In the genomic region with DNA sequence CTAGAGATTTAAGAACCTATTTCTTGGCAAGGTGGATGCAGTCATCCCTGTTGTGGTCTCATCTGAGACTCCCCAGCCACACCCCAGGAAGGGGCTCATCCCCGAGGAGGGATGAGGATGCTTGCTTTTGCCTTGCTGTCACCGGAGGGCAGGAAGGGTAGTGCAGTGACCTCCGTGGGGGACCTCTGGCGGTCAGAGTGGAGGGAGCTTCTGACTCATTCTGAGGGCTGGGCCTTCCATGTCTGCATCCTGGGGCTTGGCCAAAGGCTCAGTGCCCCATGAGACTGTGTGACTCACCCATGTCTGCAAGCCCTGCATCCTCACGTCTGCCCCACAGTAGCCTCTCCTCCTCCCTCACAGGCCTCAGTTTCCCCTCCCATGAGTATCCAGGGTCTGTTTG, we compare ENCODE assay signal across 10 cellular contexts. TPM values are rescaled to one million over a fixed set of nuclear protein-coding genes. Genes with fewer than 3 reads are reported as not detected.
DNase-seq lines count a peak whose midpoint lies in the region; ATAC-seq, FAIRE-seq and TF ChIP-seq lines count a peak whose summit lies in the region.
"Had no signal": no experiment of that assay in that cellular context is flagged by ENCODE, and none has a peak within 500 bp of the region (broad histone marks: within the 10 kb centered on the region; RNA-seq: fewer than 3 reads in every experiment).

No MANE protein-coding gene starts in this region.

- dilution Hi-C loops in keratinocyte (cut with MboI; ENCODE audit: extremely low pct_ligation_motif_present, low sequenced_read_pairs) = no loop called here

- peaks cover 54 to 78% of the 10 kb centered on the region in 2 experiments for H3K36me3 ChIP-seq in keratinocyte (ENCODE audit: control insufficient read depth in 2 of 2, extremely low read depth in 1 of 2, insufficient read depth in 2 of 2, low read length in 2 of 2)
- H3K36me3 ChIP-seq: neutrophil had no signal

- intact Hi-C loops in activated T-helper 1 cell treated with anti-CD3 and anti-CD28 coated beads, Interleukin-12 subunit alpha, Interleukin-12 subunit beta, Interleukin-2, Interleukin-4 antibody, amounts not matched to agents 30 ng/mL and 10 ng/mL and 1 ng/mL, durations not matched to agents 14 hours and 24 hours and 36 hours (cut with micrococcal nuclease) = no loop called here

- no peaks in the 10 kb centered on the region for H4K20me1 ChIP-seq in keratinocyte (ENCODE audit: control insufficient read depth, extremely low read depth, insufficient read depth, low read length)

- H3K27ac ChIP-seq in keratinocyte (ENCODE audit: control insufficient read depth, insufficient read depth, low read length) = peak overlapping the region; percentile 49
- H3K27ac ChIP-seq: C4-2B, neutrophil had no signal

- H3K9me3 Mint-ChIP-seq in activated T-helper 1 cell treated with anti-CD3 and anti-CD28 coated beads, Interleukin-12 subunit alpha, Interleukin-12 subunit beta, Interleukin-2, Interleukin-4 antibody, amounts not matched to agents 30 ng/mL and 10 ng/mL and 1 ng/mL, durations not matched to agents 14 hours and 24 hours and 36 hours = no peaks in the 10 kb centered on the region

- H3K4me3 Mint-ChIP-seq in activated T-helper 1 cell treated with anti-CD3 and anti-CD28 coated beads, Interleukin-12 subunit alpha, Interleukin-12 subunit beta, Interleukin-2, Interleukin-4 antibody, amounts not matched to agents 30 ng/mL and 10 ng/mL and 1 ng/mL, durations not matched to agents 14 hours and 24 hours and 36 hours = no peak overlapping the region

- H3K9me1 ChIP-seq in keratinocyte (ENCODE audit: control insufficient read depth, extremely low read depth, insufficient read depth, low read length) = no peaks in the 10 kb centered on the region

- peaks cover 3% of the 10 kb centered on the region for H3K27me3 Mint-ChIP-seq in activated T-helper 1 cell treated with anti-CD3 and anti-CD28 coated beads, Interleukin-12 subunit alpha, Interleukin-12 subunit beta, Interleukin-2, Interleukin-4 antibody, amounts not matched to agents 30 ng/mL and 10 ng/mL and 1 ng/mL, durations not matched to agents 14 hours and 24 hours and 36 hours (ENCODE audit: insufficient read depth)

- H3K4me1 Mint-ChIP-seq in activated T-helper 1 cell treated with anti-CD3 and anti-CD28 coated beads, Interleukin-12 subunit alpha, Interleukin-12 subunit beta, Interleukin-2, Interleukin-4 antibody, amounts not matched to agents 30 ng/mL and 10 ng/mL and 1 ng/mL, durations not matched to agents 14 hours and 24 hours and 36 hours (ENCODE audit: low read depth) = peaks cover 18% of the 10 kb centered on the region

- H3K4me3 ChIP-seq in keratinocyte (ENCODE audit: control insufficient read depth in 2 of 3, extremely low read depth in 1 of 3, insufficient read depth in 2 of 3, low read depth in 1 of 3, low read length in 3 of 3) = no peak overlapping the region

- H3K27me3 ChIP-seq in keratinocyte (ENCODE audit: control insufficient read depth, extremely low read depth, insufficient read depth, low read length) = no peaks in the 10 kb centered on the region
- H3K27me3 ChIP-seq: neutrophil had no signal

- DNase-seq in SIG-M5 treated with dmso at 0.1 percent for 504 hours (lab: John Stamatoyannopoulos, UW; ENCODE audit: unreplicated experiment) = peak; percentile 17
- DNase-seq in SIG-M5 (lab: John Stamatoyannopoulos, UW) = no peak
- peak; percentile 92 for DNase-seq in amniotic epithelial cell (ENCODE audit: low read depth)
- DNase-seq in keratinocyte (ENCODE audit: low read depth, low spot score) = peak; percentile 70
- no peak for DNase-seq in NCI-H2081 treated with DMSO at 0.1 percent for 48 hours (lab: John Stamatoyannopoulos, UW)
- no peak for DNase-seq in stimulated activated CD4-positive, alpha-beta T cell treated with anti-CD3 and anti-CD28 coated beads, Interleukin-4, amount 100 ng/mL, for 1 hour
- no peak for DNase-seq in activated T-helper 1 cell treated with anti-CD3 and anti-CD28 coated beads, Interleukin-12 subunit alpha, Interleukin-12 subunit beta, Interleukin-2, Interleukin-4 antibody, amounts not matched to agents 30 ng/mL and 10 ng/mL and 1 ng/mL, durations not matched to agents 14 hours and 24 hours and 36 hours (ENCODE audit: low spot score)

- no peaks in the 10 kb centered on the region for H3K9me3 ChIP-seq in keratinocyte (ENCODE audit: control insufficient read depth, low read depth, low read length)
- H3K9me3 ChIP-seq: neutrophil had no signal

- FAIRE-seq in keratinocyte (lab: Jason Lieb, UNC) = peak; percentile 78

- no peak for ATAC-seq in HG03469 (IDR thresholded peaks at IDR 0.05; ENCODE audit: unreplicated experiment)

- no peak overlapping the region for H2AFZ ChIP-seq in keratinocyte (ENCODE audit: control insufficient read depth, low read length)

- H3K4me2 ChIP-seq in keratinocyte (ENCODE audit: control insufficient read depth, extremely low read depth, insufficient read depth, low read depth, low read length) = no peak overlapping the region

- peak in 2 of 3 experiments; percentile 40 to 46 for TF ChIP-seq CTCF in keratinocyte (optimal IDR thresholded peaks at IDR 0.05 in 1 of 3, IDR thresholded peaks at IDR 0.05 in 1 of 3, conservative IDR thresholded peaks at IDR 0.05 in 1 of 3; ENCODE audit: extremely low read depth in 1 of 3, insufficient read depth in 2 of 3, low read length in 3 of 3)

- peak overlapping the region; percentile 4 for H3K9ac ChIP-seq in keratinocyte (ENCODE audit: control insufficient read depth, extremely low read depth, insufficient read depth, low read length)

- peaks cover 21% of the 10 kb centered on the region for H3K4me1 ChIP-seq in keratinocyte (ENCODE audit: control insufficient read depth, extremely low read depth, insufficient read depth, low read length)

- no peaks in the 10 kb centered on the region for H3K79me2 ChIP-seq in keratinocyte (ENCODE audit: control insufficient read depth, insufficient read depth, low read length)

- no peak overlapping the region for H3K27ac Mint-ChIP-seq in activated T-helper 1 cell treated with anti-CD3 and anti-CD28 coated beads, Interleukin-12 subunit alpha, Interleukin-12 subunit beta, Interleukin-2, Interleukin-4 antibody, amounts not matched to agents 30 ng/mL and 10 ng/mL and 1 ng/mL, durations not matched to agents 14 hours and 24 hours and 36 hours

- peaks cover 36% of the 10 kb centered on the region for H3K36me3 Mint-ChIP-seq in activated T-helper 1 cell treated with anti-CD3 and anti-CD28 coated beads, Interleukin-12 subunit alpha, Interleukin-12 subunit beta, Interleukin-2, Interleukin-4 antibody, amounts not matched to agents 30 ng/mL and 10 ng/mL and 1 ng/mL, durations not matched to agents 14 hours and 24 hours and 36 hours (ENCODE audit: low read depth)

RNA-seq across cellular contexts. Expression of a gene that starts 38.7 kb away (rescaled TPM):
- polyA plus RNA-seq in keratinocyte = 43.8 to 76.7 TPM (median 71.4 TPM) in 3 replicates
- polyA plus RNA-seq in keratinocyte (2011; ENCODE audit: low read depth) = 26.5 TPM
- 22.3 and 22.6 TPM in 2 replicates for polyA plus RNA-seq in keratinocyte (2011; cell fraction: cytosol; rRNA removed)
- 11.0 and 12.1 TPM in 2 replicates for polyA plus RNA-seq in keratinocyte (2011; cell fraction: nucleus; rRNA removed)
- polyA plus RNA-seq in keratinocyte (2012; ENCODE audit: low replicate concordance) = 140 and 159 TPM in 2 replicates
- polyA minus RNA-seq in keratinocyte = 9.6 to 14.3 TPM (median 12.0 TPM) in 3 replicates
- polyA minus RNA-seq in keratinocyte (2011; cell fraction: cytosol; rRNA and poly(A)+ RNA removed) = 14.4 TPM
- polyA minus RNA-seq in keratinocyte (2011; cell fraction: nucleus; rRNA and poly(A)+ RNA removed) = 3.6 and 5.1 TPM in 2 replicates
- 123 and 139 TPM in 2 replicates for total RNA-seq in activated T-helper 1 cell treated with anti-CD3 and anti-CD28 coated beads, Interleukin-12 subunit alpha, Interleukin-12 subunit beta, Interleukin-2, Interleukin-4 antibody, amounts not matched to agents 30 ng/mL and 10 ng/mL and 1 ng/mL, durations not matched to agents 14 hours and 24 hours and 36 hours

RNA-seq across cellular contexts. Expression of a gene that starts 51.7 kb away (rescaled TPM):
- 43.3 to 78.0 TPM (median 45.0 TPM) in 3 replicates for polyA plus RNA-seq in keratinocyte
- 43.1 TPM for polyA plus RNA-seq in keratinocyte (2011; ENCODE audit: low read depth)
- 39.3 and 57.7 TPM in 2 replicates for polyA plus RNA-seq in keratinocyte (2011; cell fraction: cytosol; rRNA removed)
- 283 and 333 TPM in 2 replicates for polyA plus RNA-seq in keratinocyte (2011; cell fraction: nucleus; rRNA removed)
- polyA plus RNA-seq in keratinocyte (2012; ENCODE audit: low replicate concordance) = 49.7 and 77.8 TPM in 2 replicates
- 101 to 338 TPM (median 132 TPM) in 3 replicates for polyA minus RNA-seq in keratinocyte
- polyA minus RNA-seq in keratinocyte (2011; cell fraction: cytosol; rRNA and poly(A)+ RNA removed) = 94.4 TPM
- polyA minus RNA-seq in keratinocyte (2011; cell fraction: nucleus; rRNA and poly(A)+ RNA removed) = 224 and 276 TPM in 2 replicates
- total RNA-seq in activated T-helper 1 cell treated with anti-CD3 and anti-CD28 coated beads, Interleukin-12 subunit alpha, Interleukin-12 subunit beta, Interleukin-2, Interleukin-4 antibody, amounts not matched to agents 30 ng/mL and 10 ng/mL and 1 ng/mL, durations not matched to agents 14 hours and 24 hours and 36 hours = 42.7 and 42.9 TPM in 2 replicates

Comparison
In these comparisons a context has a peak if more than half of its experiments do, and no peak if none do; other contexts are left out.
1. DNase-seq: peak in SIG-M5 treated with dmso at 0.1 percent for 504 hours (single experiment), amniotic epithelial cell (single experiment) and keratinocyte (single experiment); none in SIG-M5 (single experiment), NCI-H2081 treated with DMSO at 0.1 percent for 48 hours (single experiment), stimulated activated CD4-positive, alpha-beta T cell treated with anti-CD3 and anti-CD28 coated beads, Interleukin-4, amount 100 ng/mL, for 1 hour (single experiment) and activated T-helper 1 cell treated with anti-CD3 and anti-CD28 coated beads, Interleukin-12 subunit alpha, Interleukin-12 subunit beta, Interleukin-2, Interleukin-4 antibody, amounts not matched to agents 30 ng/mL and 10 ng/mL and 1 ng/mL, durations not matched to agents 14 hours and 24 hours and 36 hours (single experiment).